In the genomic region with DNA sequence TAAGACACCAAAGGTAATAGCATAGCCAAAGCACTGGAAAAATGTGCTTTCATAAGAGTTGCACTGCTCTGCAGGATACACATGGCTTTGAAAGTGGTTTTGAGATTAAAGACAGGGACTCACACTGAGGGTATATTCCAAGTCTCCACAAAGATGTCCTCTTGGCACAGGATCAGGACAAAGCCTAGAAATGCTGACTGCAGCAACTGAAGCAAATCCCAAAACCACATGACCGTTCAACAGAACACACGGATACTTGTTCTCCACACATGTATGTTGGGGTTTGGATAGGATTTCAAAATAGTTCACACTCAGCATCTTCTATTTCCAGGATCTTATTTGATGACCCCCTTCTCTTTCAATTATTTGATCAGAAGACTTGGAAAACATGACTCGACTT, we compare ENCODE assay signal across 18 cellular contexts.
"Had no signal": no experiment of that assay in that cellular context is flagged by ENCODE, and none has a peak within 500 bp of the region (broad histone marks: within the 10 kb centered on the region; RNA-seq: fewer than 3 reads in every experiment).

No MANE protein-coding gene starts in this region.

- H3K36me3 ChIP-seq: esophagus muscularis mucosa, gastroesophageal sphincter, left ventricle myocardium inferior, lower lobe of right lung had no signal

- H3K27me3 ChIP-seq: esophagus muscularis mucosa, gastroesophageal sphincter had no signal

- H3K27me3 Mint-ChIP-seq: dendritic cell treated with granulocyte-macrophage colony-stimulating factor and Interleukin-4, amounts not matched to agents 40 ng/mL and 50 ng/mL, for 4 days; effector memory CD8-positive, alpha-beta T cell; memory B cell; naive B cell had no signal

- H3K9me3 ChIP-seq: esophagus muscularis mucosa, gastroesophageal sphincter, left ventricle myocardium inferior, lower lobe of right lung had no signal

- H3K4me3 Mint-ChIP-seq: dendritic cell treated with granulocyte-macrophage colony-stimulating factor and Interleukin-4, amounts not matched to agents 40 ng/mL and 50 ng/mL, for 4 days; effector memory CD8-positive, alpha-beta T cell; immature natural killer cell; memory B cell; naive B cell; nephron; type B pancreatic cell had no signal

- H3K27ac Mint-ChIP-seq: dendritic cell treated with granulocyte-macrophage colony-stimulating factor and Interleukin-4, amounts not matched to agents 40 ng/mL and 50 ng/mL, for 4 days; effector memory CD8-positive, alpha-beta T cell; immature natural killer cell; memory B cell; naive B cell; nephron; type B pancreatic cell had no signal

- H3K9me3 Mint-ChIP-seq: dendritic cell treated with granulocyte-macrophage colony-stimulating factor and Interleukin-4, amounts not matched to agents 40 ng/mL and 50 ng/mL, for 4 days; effector memory CD8-positive, alpha-beta T cell; memory B cell had no signal

- H3K36me3 Mint-ChIP-seq: immature natural killer cell, memory B cell, naive B cell, type B pancreatic cell had no signal

- H3K27ac ChIP-seq: epithelial cell of prostate, esophagus muscularis mucosa, gastroesophageal sphincter, left ventricle myocardium inferior, lower lobe of right lung had no signal

- H3K4me1 Mint-ChIP-seq: immature natural killer cell, memory B cell, naive B cell had no signal

- DNase-seq: effector memory CD8-positive, alpha-beta T cell; foreskin fibroblast; glutamatergic neuron; immature natural killer cell; left ventricle myocardium inferior; lower lobe of right lung; naive B cell; posterior cingulate gyrus; small intestine; stimulated activated CD4-positive, alpha-beta T cell treated with anti-CD3 and anti-CD28 coated beads, Interleukin-2, amount 100 ng/mL, for 48 hours; stimulated activated naive CD4-positive, alpha-beta T cell treated with Interleukin-2 at 50 U/mL for 16 hours had no signal

- H3K4me3 ChIP-seq: esophagus muscularis mucosa, gastroesophageal sphincter, left ventricle myocardium inferior, lower lobe of right lung had no signal
